8 cellular contexts compared by ENCODE assay signal in genomic region chr2:68829764-68830163, GRCh38. TPM values are rescaled to one million over a fixed set of nuclear protein-coding genes. Genes with fewer than 3 reads are reported as not detected.
DNase-seq lines count a peak whose midpoint lies in the region; ATAC-seq and TF ChIP-seq lines count a peak whose summit lies in the region.

No MANE protein-coding gene starts in this region.

- peaks cover 76% of the 10 kb centered on the region for H3K4me1 Mint-ChIP-seq in CD4-positive, alpha-beta T cell (ENCODE audit: low read depth)

- no peak overlapping the region for H3K4me3 ChIP-seq in Peyer's patch
- H3K4me3 ChIP-seq in effector memory CD4-positive, alpha-beta T cell (ENCODE audit: insufficient read depth, low read depth, low read length, poor library complexity, severe bottlenecking), result no peak overlapping the region
- no peak overlapping the region for H3K4me3 ChIP-seq in sigmoid colon

- POLR2A ChIA-PET in CD4-positive, alpha-beta T cell (lab: Charles Lee), result interaction anchor here (0.9 to 3.7 kb wide), 17 partner anchors 8 to 362 kb away, joined by 3 to 24 read pairs (median 6); partner anchors contain the start of genes APLF and FBXO48

- H3K27me3 Mint-ChIP-seq in CD4-positive, alpha-beta T cell, result no peaks in the 10 kb centered on the region

- WGBS in sigmoid colon, 2 donors, result 32% methylated on average over 2 of the region's 2 CpGs

- no peak for TF ChIP-seq EP300 in sigmoid colon (IDR thresholded peaks at IDR 0.05)

- TF ChIP-seq CTCF in CD4-positive, alpha-beta T cell (IDR thresholded peaks at IDR 0.05), result no peak
- TF ChIP-seq CTCF in Peyer's patch (IDR thresholded peaks at IDR 0.05) (no peak), sigmoid colon (IDR thresholded peaks at IDR 0.05) (no peak)

- no peaks in the 10 kb centered on the region for H3K9me3 ChIP-seq in CD4-positive, alpha-beta T cell (ENCODE audit: control insufficient read depth, low read length)
- H3K9me3 ChIP-seq in Peyer's patch (no peaks in the 10 kb centered on the region), sigmoid colon (no peaks in the 10 kb centered on the region)
- no peaks in the 10 kb centered on the region for H3K9me3 ChIP-seq in effector memory CD4-positive, alpha-beta T cell (ENCODE audit: control insufficient read depth, low read length)

- H3K4me1 ChIP-seq in Peyer's patch, result peaks cover 0 to 42% (median 23%) of the 10 kb centered on the region in 4 donors
- peaks cover 38% of the 10 kb centered on the region for H3K4me1 ChIP-seq in effector memory CD4-positive, alpha-beta T cell (ENCODE audit: control insufficient read depth, insufficient read depth, low read length, poor library complexity, severe bottlenecking)
- peaks cover 0 to 37% (median 37%) of the 10 kb centered on the region in 4 donors for H3K4me1 ChIP-seq in sigmoid colon

- no peak for TF ChIP-seq POLR2A in Peyer's patch (IDR thresholded peaks at IDR 0.05)
- TF ChIP-seq POLR2A in sigmoid colon (IDR thresholded peaks at IDR 0.05), result no peak

- CTCF ChIA-PET in CD4-positive, alpha-beta T cell (lab: Charles Lee), result interaction anchor here (0.9 to 1.8 kb wide), 5 partner anchors 9 to 366 kb away, joined by 3 to 8 read pairs (median 4); partner anchors contain the start of gene ARHGAP25

- H3K27me3 ChIP-seq in CD4-positive, alpha-beta T cell (ENCODE audit: control insufficient read depth, insufficient read depth, low read length), result no peaks in the 10 kb centered on the region
- H3K27me3 ChIP-seq in Peyer's patch (no peaks in the 10 kb centered on the region), sigmoid colon (no peaks in the 10 kb centered on the region)
- H3K27me3 ChIP-seq in effector memory CD4-positive, alpha-beta T cell (replicated peaks; ENCODE audit: control insufficient read depth, insufficient read depth, low read length, poor library complexity, severe bottlenecking), result no peaks in the 10 kb centered on the region

- H3K27ac ChIP-seq in CD4-positive, alpha-beta T cell (ENCODE audit: low read depth, low read length), result peak overlapping the region; percentile 69
- H3K27ac ChIP-seq in Peyer's patch, result peak overlapping the region in 3 of 4 donors; percentile 65 to 70 (median 70)
- H3K27ac ChIP-seq in effector memory CD4-positive, alpha-beta T cell (ENCODE audit: insufficient read depth, low read length, poor library complexity, severe bottlenecking), result peak overlapping the region; percentile 73
- peak overlapping the region; percentile 59 to 83 (median 78) for H3K27ac ChIP-seq in sigmoid colon

- ATAC-seq in CD4-positive, alpha-beta T cell (ENCODE audit: poor library complexity), result no peak
- no peak for ATAC-seq in HG02623 (IDR thresholded peaks at IDR 0.05; ENCODE audit: unreplicated experiment)
- no peak for ATAC-seq in HG03457 (IDR thresholded peaks at IDR 0.05; ENCODE audit: unreplicated experiment)

- intact Hi-C loops in CD4-positive, alpha-beta T cell (cut with DNase I, micrococcal nuclease), result loop anchor here in 1 of 2 experiments (2.0 kb wide), 1 partner anchor 79 kb away; no protein-coding TSS in a partner anchor
- intact Hi-C loops in sigmoid colon (cut with DNase I), result loop anchor here (5.0 kb wide), 1 partner anchor 362 kb away; the partner anchor contains the start of genes APLF and FBXO48

- H3K36me3 ChIP-seq in Peyer's patch (peaks cover 0 to 5% (median 0%) of the 10 kb centered on the region in 3 donors), sigmoid colon (no peaks in the 10 kb centered on the region)
- H3K36me3 ChIP-seq in effector memory CD4-positive, alpha-beta T cell (ENCODE audit: control insufficient read depth, insufficient read depth, low read length), result peaks cover 22% of the 10 kb centered on the region

- H3K36me3 Mint-ChIP-seq in CD4-positive, alpha-beta T cell (ENCODE audit: low read depth), result peaks cover 38% of the 10 kb centered on the region

- peak overlapping the region; percentile 87 for H3K27ac Mint-ChIP-seq in CD4-positive, alpha-beta T cell

- H3K4me3 Mint-ChIP-seq in CD4-positive, alpha-beta T cell, result peak overlapping the region; percentile 68

- no peaks in the 10 kb centered on the region for H3K9me3 Mint-ChIP-seq in CD4-positive, alpha-beta T cell

- DNase-seq in CD4-positive, alpha-beta T cell, result no peak
- DNase-seq in Peyer's patch (no peak), sigmoid colon (no peak), DMS114 treated with DMSO at 0.1 percent for 48 hours (lab: John Stamatoyannopoulos, UW; ENCODE audit: unreplicated experiment) (no peak), NCI-H2171 treated with DMSO at 0.1 percent for 48 hours (lab: John Stamatoyannopoulos, UW) (no peak)
- no peak for DNase-seq in effector memory CD4-positive, alpha-beta T cell

RNA-seq across cellular contexts. Expression of gene BMP10, which starts 41.4 kb away (rescaled TPM):
- total RNA-seq in CD4-positive, alpha-beta T cell, result not detected
- total RNA-seq in Peyer's patch (not detected), sigmoid colon (not detected)
- not detected for polyA plus RNA-seq in sigmoid colon
